9 cellular contexts compared by ENCODE assay signal in the genomic region with DNA sequence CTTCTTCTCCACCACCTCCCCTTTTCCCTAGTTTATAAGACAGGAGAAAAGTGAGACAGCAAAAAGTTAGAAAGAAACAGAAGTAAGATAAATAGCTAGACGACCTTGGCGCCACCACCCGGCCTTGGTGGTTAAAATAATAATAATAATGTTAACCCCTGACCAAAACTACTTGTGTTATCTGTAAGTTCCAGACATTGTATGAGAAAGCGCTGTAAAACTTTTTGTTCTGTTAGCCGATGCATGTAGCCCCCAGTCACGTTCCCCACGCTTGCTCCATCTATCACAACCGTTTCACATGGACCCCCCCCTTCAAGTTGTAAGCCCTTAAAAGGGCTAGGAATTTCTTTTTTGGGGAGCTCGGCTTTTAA. TPM values are rescaled to one million over a fixed set of nuclear protein-coding genes. Genes with fewer than 3 reads are reported as not detected.
DNase-seq lines count a peak whose midpoint lies in the region; ATAC-seq and TF ChIP-seq lines count a peak whose summit lies in the region.
"Had no signal": no experiment of that assay in that cellular context is flagged by ENCODE, and none has a peak within 500 bp of the region (broad histone marks: within the 10 kb centered on the region; RNA-seq: fewer than 3 reads in every experiment).

No MANE protein-coding gene starts in this region.

- no peaks in the 10 kb centered on the region for H3K36me3 ChIP-seq in heart right ventricle
- peaks cover 13% of the 10 kb centered on the region for H3K36me3 ChIP-seq in SJSA1
- no peaks in the 10 kb centered on the region for H3K36me3 ChIP-seq in upper lobe of right lung
- H3K36me3 ChIP-seq in prostate gland, result no peaks in the 10 kb centered on the region

- WGBS in heart right ventricle, 2 donors, result 27 to 37% methylated on average over 9 of the region's 9 CpGs
- WGBS in prostate gland, result 29% methylated on average over 9 of the region's 9 CpGs

- no peak for DNase-seq in heart right ventricle
- DNase-seq in Right ventricle myocardium superior, result no peak
- DNase-seq in SJSA1 (ENCODE audit: low read depth in 1 of 2, low spot score in 2 of 2), result peak in 1 of 2 experiments; percentile 71
- peak; percentile 25 for DNase-seq in fibroblast of peridontal ligament (ENCODE audit: extremely low read depth)
- DNase-seq in upper lobe of right lung, result peak; percentile 64
- DNase-seq in NCI-H1436 (lab: John Stamatoyannopoulos, UW), result no peak
- no peak for DNase-seq in NCI-H526 treated with DMSO at 0.1 percent for 48 hours (lab: John Stamatoyannopoulos, UW)
- DNase-seq in prostate gland (ENCODE audit: low spot score), result no peak
- DNase-seq: stimulated activated CD4-positive, alpha-beta T cell treated with anti-CD3 and anti-CD28 coated beads, Interleukin-4, amount 100 ng/mL, for 24 hours had no signal

- ATAC-seq in heart right ventricle (no peak), Right ventricle myocardium superior (ENCODE audit: poor library complexity) (no peak), upper lobe of right lung (no peak)

- no peaks in the 10 kb centered on the region for H3K27me3 ChIP-seq in heart right ventricle
- no peaks in the 10 kb centered on the region for H3K27me3 ChIP-seq in SJSA1 (replicated peaks)
- no peaks in the 10 kb centered on the region for H3K27me3 ChIP-seq in upper lobe of right lung
- H3K27me3 ChIP-seq in prostate gland (replicated peaks; ENCODE audit: insufficient read depth), result no peaks in the 10 kb centered on the region

- H3K4me1 ChIP-seq in heart right ventricle, result peaks cover 2 to 42% (median 22%) of the 10 kb centered on the region in 9 donors
- H3K4me1 ChIP-seq in SJSA1 (replicated peaks), result peaks cover 27% of the 10 kb centered on the region
- H3K4me1 ChIP-seq in upper lobe of right lung, result peaks cover 24% of the 10 kb centered on the region
- peaks cover 5% of the 10 kb centered on the region for H3K4me1 ChIP-seq in prostate gland (replicated peaks)

- peak overlapping the region in 1 of 10 donors; percentile 86 for H3K27ac ChIP-seq in heart right ventricle
- peak overlapping the region; percentile 91 for H3K27ac ChIP-seq in SJSA1
- no peak overlapping the region for H3K27ac ChIP-seq in upper lobe of right lung
- H3K27ac ChIP-seq in prostate gland, result no peak overlapping the region

- no peak for TF ChIP-seq POLR2A in prostate gland (IDR thresholded peaks at IDR 0.05)

- H3K9me3 ChIP-seq in heart right ventricle (no peaks in the 10 kb centered on the region), SJSA1 (replicated peaks) (no peaks in the 10 kb centered on the region), upper lobe of right lung (no peaks in the 10 kb centered on the region), prostate gland (no peaks in the 10 kb centered on the region)

- intact Hi-C loops in heart right ventricle (cut with DNase I), result loop anchor here in 1 of 10 donors (10.0 kb wide), 1 partner anchor 75 kb away; no protein-coding TSS in a partner anchor
- intact Hi-C loops in Right ventricle myocardium superior (cut with DNase I), result no loop called here
- intact Hi-C loops in upper lobe of right lung (cut with DNase I), result no loop called here
- intact Hi-C loops in prostate gland (cut with DNase I), result no loop called here

- H3K4me3 ChIP-seq in heart right ventricle, result peak overlapping the region in 7 of 10 donors; percentile 57 to 98 (median 70)
- peak overlapping the region; percentile 56 for H3K4me3 ChIP-seq in SJSA1
- H3K4me3 ChIP-seq in upper lobe of right lung, result no peak overlapping the region
- H3K4me3 ChIP-seq in prostate gland, result no peak overlapping the region

- no peak for TF ChIP-seq CTCF in heart right ventricle (IDR thresholded peaks at IDR 0.05)
- TF ChIP-seq CTCF in upper lobe of right lung (IDR thresholded peaks at IDR 0.05), result no peak
- no peak for TF ChIP-seq CTCF in prostate gland (IDR thresholded peaks at IDR 0.05)

RNA-seq across cellular contexts. Expression of a gene that starts 1.5 kb away (rescaled TPM):
- total RNA-seq in heart right ventricle (1 to 10 TPM in 5 of 10 donors, under 1 TPM in 5; 0.12 to 4.5 (median 0.77) TPM), Right ventricle myocardium superior (0.65 TPM), upper lobe of right lung (2.4 TPM), prostate gland (10 to 100 TPM in 1 of 2 donors, 1 to 10 TPM in 1; 1.3 to 21.9 TPM)
- polyA plus RNA-seq in heart right ventricle, result under 1 TPM; 0.15 to 0.20 TPM
- 52.8 and 109 TPM in 2 replicates for total RNA-seq in SJSA1 (2014; rRNA removed; shearing (Covaris generic))

RNA-seq across cellular contexts. Expression of a gene that starts 53.1 kb away (rescaled TPM):
- total RNA-seq in heart right ventricle, result not detected
- polyA plus RNA-seq in heart right ventricle, result not detected
- not detected for total RNA-seq in Right ventricle myocardium superior
- not detected in 2 replicates for total RNA-seq in SJSA1 (2014; rRNA removed; shearing (Covaris generic))
- 47.5 TPM for total RNA-seq in upper lobe of right lung
- total RNA-seq in prostate gland, result 1 to 10 TPM; 8.0 to 8.3 TPM

Comparison
In these comparisons a context has a peak if more than half of its experiments do, and no peak if none do; other contexts are left out.
1. DNase-seq: peak in fibroblast of peridontal ligament (single experiment) and upper lobe of right lung (single experiment); none in heart right ventricle (0 of 2), Right ventricle myocardium superior (single experiment), NCI-H1436 (single experiment), NCI-H526 treated with DMSO at 0.1 percent for 48 hours (single experiment) and prostate gland (single experiment).
2. H3K4me3 ChIP-seq: peak in heart right ventricle (7 of 10) and SJSA1 (single experiment); none in upper lobe of right lung (single experiment) and prostate gland (0 of 2).